Comparison of ENCODE assay signal across 18 cellular contexts in the genomic region with DNA sequence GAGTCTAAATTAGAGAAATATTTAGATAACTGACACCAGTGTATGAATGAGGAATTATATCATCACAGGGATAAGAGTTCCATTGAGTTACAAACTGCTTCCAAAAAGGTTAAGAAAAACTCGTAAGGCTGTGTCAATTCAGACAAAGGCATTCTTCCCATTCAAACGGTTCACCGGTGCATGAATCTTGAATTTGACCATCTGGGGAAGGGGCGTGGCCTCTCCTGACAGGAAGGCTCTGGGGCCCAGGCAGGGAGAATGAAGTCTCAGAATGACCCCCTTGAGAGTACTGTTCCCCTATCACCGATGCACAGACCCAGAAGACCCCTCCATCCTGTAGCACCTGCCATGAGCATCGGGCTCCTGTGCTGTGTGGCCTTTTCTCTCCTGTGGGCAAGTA.
DNase-seq lines count a peak whose midpoint lies in the region; ATAC-seq and TF ChIP-seq lines count a peak whose summit lies in the region.
"Had no signal": no experiment of that assay in that cellular context is flagged by ENCODE, and none has a peak within 500 bp of the region (broad histone marks: within the 10 kb centered on the region; RNA-seq: fewer than 3 reads in every experiment).

No MANE protein-coding gene starts in this region.

- no peak overlapping the region for H2AFZ ChIP-seq in osteoblast (ENCODE audit: low read length)

- H3K27ac Mint-ChIP-seq in activated CD8-positive, alpha-beta memory T cell treated with anti-CD3 and anti-CD28 coated beads, Interleukin-2, amount 10 ng/mL, durations not matched to agents 7 days and 5 days, result peak overlapping the region; percentile 78
- H3K27ac Mint-ChIP-seq in activated T-helper 17 cell treated with anti-CD3 and anti-CD28 coated beads, Interleukin-2, amount 50 U/mL, for 72 hours, result peak overlapping the region; percentile 13

- TF ChIP-seq POLR2A in gastroesophageal sphincter (IDR thresholded peaks at IDR 0.05), result no peak

- no peak for ATAC-seq in activated CD8-positive, alpha-beta memory T cell treated with anti-CD3 and anti-CD28 coated beads, Interleukin-2, amount 10 ng/mL, durations not matched to agents 7 days and 5 days
- ATAC-seq in activated T-helper 17 cell treated with anti-CD3 and anti-CD28 coated beads, Interleukin-2, amount 50 U/mL, for 72 hours (replicated peaks), result no peak
- ATAC-seq in gastroesophageal sphincter, result no peak

- H3K36me3 Mint-ChIP-seq in activated CD8-positive, alpha-beta memory T cell treated with anti-CD3 and anti-CD28 coated beads, Interleukin-2, amount 10 ng/mL, durations not matched to agents 7 days and 5 days, result no peaks in the 10 kb centered on the region
- no peaks in the 10 kb centered on the region for H3K36me3 Mint-ChIP-seq in activated T-helper 17 cell treated with anti-CD3 and anti-CD28 coated beads, Interleukin-2, amount 50 U/mL, for 72 hours (ENCODE audit: low read depth)

- CTCF ChIA-PET in activated CD8-positive, alpha-beta memory T cell treated with anti-CD3 and anti-CD28 coated beads, Interleukin-2, amount 10 ng/mL, durations not matched to agents 7 days and 5 days (lab: Charles Lee), result no interaction called here

- no peak overlapping the region for H3K4me2 ChIP-seq in osteoblast (ENCODE audit: insufficient read depth, low read length)

- peaks cover 8% of the 10 kb centered on the region for H3K4me1 Mint-ChIP-seq in activated CD8-positive, alpha-beta memory T cell treated with anti-CD3 and anti-CD28 coated beads, Interleukin-2, amount 10 ng/mL, durations not matched to agents 7 days and 5 days
- H3K4me1 Mint-ChIP-seq in activated T-helper 17 cell treated with anti-CD3 and anti-CD28 coated beads, Interleukin-2, amount 50 U/mL, for 72 hours, result no peaks in the 10 kb centered on the region

- peaks cover 10% of the 10 kb centered on the region for H3K27me3 Mint-ChIP-seq in activated CD8-positive, alpha-beta memory T cell treated with anti-CD3 and anti-CD28 coated beads, Interleukin-2, amount 10 ng/mL, durations not matched to agents 7 days and 5 days
- peaks cover 13% of the 10 kb centered on the region for H3K27me3 Mint-ChIP-seq in activated T-helper 17 cell treated with anti-CD3 and anti-CD28 coated beads, Interleukin-2, amount 50 U/mL, for 72 hours

- H3K9me3 ChIP-seq in osteoblast (ENCODE audit: low read depth, low read length) (no peaks in the 10 kb centered on the region), gastroesophageal sphincter (no peaks in the 10 kb centered on the region)
- H3K9me3 ChIP-seq: ascending aorta, neutrophil, right atrium auricular region had no signal

- TF ChIP-seq EP300 in gastroesophageal sphincter (IDR thresholded peaks at IDR 0.05), result no peak

- peak overlapping the region; percentile 50 for H3K4me3 Mint-ChIP-seq in activated CD8-positive, alpha-beta memory T cell treated with anti-CD3 and anti-CD28 coated beads, Interleukin-2, amount 10 ng/mL, durations not matched to agents 7 days and 5 days
- H3K4me3 Mint-ChIP-seq in activated T-helper 17 cell treated with anti-CD3 and anti-CD28 coated beads, Interleukin-2, amount 50 U/mL, for 72 hours, result peak overlapping the region; percentile 52

- no peaks in the 10 kb centered on the region for H3K4me1 ChIP-seq in osteoblast (ENCODE audit: insufficient read depth, low read length)
- no peaks in the 10 kb centered on the region for H3K4me1 ChIP-seq in gastroesophageal sphincter
- H3K4me1 ChIP-seq: ascending aorta, right atrium auricular region had no signal

- no peaks in the 10 kb centered on the region for H3K36me3 ChIP-seq in osteoblast (ENCODE audit: insufficient read depth, low read length)
- H3K36me3 ChIP-seq in gastroesophageal sphincter, result no peaks in the 10 kb centered on the region
- H3K36me3 ChIP-seq: ascending aorta, neutrophil, right atrium auricular region had no signal

- H3K27me3 ChIP-seq in osteoblast (ENCODE audit: insufficient read depth, low read length) (peaks cover 3% of the 10 kb centered on the region), gastroesophageal sphincter (peaks cover 17% of the 10 kb centered on the region)
- H3K27me3 ChIP-seq: ascending aorta, neutrophil, right atrium auricular region had no signal

- H4K20me1 ChIP-seq in osteoblast (ENCODE audit: insufficient read depth, low read length), result no peaks in the 10 kb centered on the region

- H3K4me3 ChIP-seq in osteoblast (ENCODE audit: insufficient read depth, low read length) (no peak overlapping the region), gastroesophageal sphincter (no peak overlapping the region)
- H3K4me3 ChIP-seq: ascending aorta, right atrium auricular region had no signal

- 30% methylated on average over 5 of the region's 6 CpGs; no CpG with 5 or more reads in 1 of the 2 donors for WGBS in gastroesophageal sphincter (ENCODE audit: low coverage in 1 of 2), 2 donors

- no peaks in the 10 kb centered on the region for H3K79me2 ChIP-seq in osteoblast (ENCODE audit: insufficient read depth, low read length)

- TF ChIP-seq CTCF in osteoblast (IDR thresholded peaks at IDR 0.05; ENCODE audit: extremely low read depth, low read depth, low read length), result no peak
- no peak for TF ChIP-seq CTCF in gastroesophageal sphincter (IDR thresholded peaks at IDR 0.05)

- H3K27ac ChIP-seq in osteoblast (ENCODE audit: low read depth, low read length) (no peak overlapping the region), gastroesophageal sphincter (no peak overlapping the region)
- H3K27ac ChIP-seq: ascending aorta, neutrophil, right atrium auricular region had no signal

- no peak for DNase-seq in activated CD8-positive, alpha-beta memory T cell treated with anti-CD3 and anti-CD28 coated beads, Interleukin-2, amount 10 ng/mL, durations not matched to agents 7 days and 5 days
- no peak for DNase-seq in activated CD8-positive, alpha-beta memory T cell treated with anti-CD3 and anti-CD28 coated beads, Interleukin-2, amount 50 U/mL, for 4 hours
- DNase-seq in NCI-H524 (lab: John Stamatoyannopoulos, UW) (peak; percentile 89 to 92), osteoblast (ENCODE audit: insufficient read length, low spot score, missing footprints) (peak; percentile 29), NCI-H345 treated with DMSO at 0.1 percent for 48 hours (lab: John Stamatoyannopoulos, UW; ENCODE audit: unreplicated experiment) (no peak), NCI-H774 (lab: John Stamatoyannopoulos, UW) (no peak)
- DNase-seq: activated gamma-delta T cell; EL; hypothalamus; NCI-H1436 treated with DMSO at 0.1 percent for 48 hours; SHP77 treated with DMSO at 0.1 percent for 48 hours; stimulated activated naive CD4-positive, alpha-beta T cell treated with Interleukin-2 at 50 U/mL for 16 hours; T1000 had no signal

- no peaks in the 10 kb centered on the region for H3K9me3 Mint-ChIP-seq in activated CD8-positive, alpha-beta memory T cell treated with anti-CD3 and anti-CD28 coated beads, Interleukin-2, amount 10 ng/mL, durations not matched to agents 7 days and 5 days (ENCODE audit: low read depth)
- no peaks in the 10 kb centered on the region for H3K9me3 Mint-ChIP-seq in activated T-helper 17 cell treated with anti-CD3 and anti-CD28 coated beads, Interleukin-2, amount 50 U/mL, for 72 hours

Comparison
In these comparisons a context has a peak if more than half of its experiments do, and no peak if none do; other contexts are left out.
1. DNase-seq: peak in NCI-H524 (2 of 2) and osteoblast (single experiment); none in activated CD8-positive, alpha-beta memory T cell treated with anti-CD3 and anti-CD28 coated beads, Interleukin-2, amount 10 ng/mL, durations not matched to agents 7 days and 5 days (single experiment), activated CD8-positive, alpha-beta memory T cell treated with anti-CD3 and anti-CD28 coated beads, Interleukin-2, amount 50 U/mL, for 4 hours (single experiment), NCI-H345 treated with DMSO at 0.1 percent for 48 hours (single experiment) and NCI-H774 (single experiment).